In the genomic region with DNA sequence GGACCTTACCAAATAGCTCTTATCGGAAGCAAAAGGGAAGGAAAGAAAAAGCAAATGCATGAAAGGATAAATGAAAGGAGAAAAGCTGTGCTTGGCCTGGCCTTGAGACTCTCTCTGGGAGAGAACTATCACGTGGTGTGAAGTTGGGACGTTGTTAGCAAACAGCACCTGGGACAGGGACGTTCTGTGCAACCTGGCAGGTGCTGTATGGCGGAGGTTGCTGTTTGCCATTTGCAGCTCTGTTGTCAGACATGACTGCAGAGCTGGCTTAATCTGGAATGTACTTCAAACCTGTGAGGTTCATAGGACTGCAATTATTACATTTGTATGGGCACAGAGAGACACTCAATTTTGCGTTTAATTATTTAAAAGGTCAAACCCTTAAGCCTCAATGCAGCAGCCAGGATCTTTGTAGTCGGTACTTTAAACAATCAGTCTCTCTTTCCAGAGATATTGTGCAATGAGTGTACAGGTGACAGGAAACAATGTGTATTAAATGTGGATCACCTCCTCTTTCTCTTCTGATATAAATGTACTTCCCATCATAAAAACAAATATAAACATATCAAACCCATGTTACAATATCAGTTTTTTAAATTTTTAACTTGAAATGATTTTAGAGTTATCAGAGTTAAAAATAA, we compare ENCODE assay signal across 14 cellular contexts.
A peak's percentile ranks its signal among the peaks of the same experiment; 100 is the strongest.
DNase-seq lines count a peak whose midpoint lies in the region; ATAC-seq and TF ChIP-seq lines count a peak whose summit lies in the region.
"Had no signal": no experiment of that assay in that cellular context is flagged by ENCODE, and none has a peak within 500 bp of the region (broad histone marks: within the 10 kb centered on the region; RNA-seq: fewer than 3 reads in every experiment).

No MANE protein-coding gene starts in this region.

- H3K27ac ChIP-seq in OCI-LY3 (ENCODE audit: low read length), result no peak overlapping the region
- H3K27ac ChIP-seq in lower lobe of right lung, result no peak overlapping the region
- no peak overlapping the region for H3K27ac ChIP-seq in vagina
- H3K27ac ChIP-seq: GM23248, uterus had no signal

- no peaks in the 10 kb centered on the region for H3K79me2 ChIP-seq in OCI-LY3 (ENCODE audit: low read length)

- TF ChIP-seq POLR2A in vagina (IDR thresholded peaks at IDR 0.05), result no peak

- no peaks in the 10 kb centered on the region for H3K9me3 ChIP-seq in OCI-LY3 (ENCODE audit: insufficient read depth, low read length)
- no peaks in the 10 kb centered on the region for H3K9me3 ChIP-seq in lower lobe of right lung
- H3K9me3 ChIP-seq in vagina, result no peaks in the 10 kb centered on the region
- H3K9me3 ChIP-seq: uterus had no signal

- no peaks in the 10 kb centered on the region for H3K27me3 ChIP-seq in OCI-LY3 (ENCODE audit: low read depth, low read length)
- no peaks in the 10 kb centered on the region for H3K27me3 ChIP-seq in lower lobe of right lung (ENCODE audit: low read depth)
- no peaks in the 10 kb centered on the region for H3K27me3 ChIP-seq in vagina
- H3K27me3 ChIP-seq: uterus had no signal

- H3K4me3 ChIP-seq in OCI-LY3 (ENCODE audit: low read length) (no peak overlapping the region), lower lobe of right lung (no peak overlapping the region), vagina (no peak overlapping the region)
- H3K4me3 ChIP-seq: GM12878, GM23248, uterus had no signal

- intact Hi-C loops in lower lobe of right lung (cut with DNase I), result no loop called here
- intact Hi-C loops in vagina (cut with DNase I), result no loop called here

- ATAC-seq in lower lobe of right lung (peak; percentile 58 to 67), HG03378 (IDR thresholded peaks at IDR 0.05; ENCODE audit: unreplicated experiment) (no peak), GM21529 (IDR thresholded peaks at IDR 0.05; ENCODE audit: unreplicated experiment) (no peak), GM18870 (IDR thresholded peaks at IDR 0.05; ENCODE audit: unreplicated experiment) (no peak)
- ATAC-seq: GM12878 had no signal

- DNase-seq in DMS153 treated with DMSO at 0.1 percent for 48 hours (lab: John Stamatoyannopoulos, UW; ENCODE audit: unreplicated experiment) (peak; percentile 89), NCI-H146 (lab: John Stamatoyannopoulos, UW) (peak; percentile 75), lower lobe of right lung (no peak), vagina (ENCODE audit: extremely low spot score in 2 of 2) (no peak)
- DNase-seq: anterior cingulate cortex, DND-41, GM23248, RPMI8226, uterus had no signal

- peak overlapping the region; percentile 68; the same call in 1 of the 2 replicates for H2AFZ ChIP-seq in OCI-LY3 (ENCODE audit: low read depth, low read length)
- H2AFZ ChIP-seq: GM23248 had no signal

- H3K36me3 ChIP-seq in OCI-LY3 (replicated peaks; ENCODE audit: low read depth, low read length), result no peaks in the 10 kb centered on the region
- no peaks in the 10 kb centered on the region for H3K36me3 ChIP-seq in lower lobe of right lung
- no peaks in the 10 kb centered on the region for H3K36me3 ChIP-seq in vagina
- H3K36me3 ChIP-seq: uterus had no signal

- H4K20me1 ChIP-seq in OCI-LY3 (ENCODE audit: insufficient read depth, low read length), result no peaks in the 10 kb centered on the region

- no peak overlapping the region for H3K9ac ChIP-seq in OCI-LY3 (ENCODE audit: low read length)
- H3K9ac ChIP-seq: GM23248 had no signal

- TF ChIP-seq CTCF in OCI-LY3 (IDR thresholded peaks at IDR 0.05; ENCODE audit: low read depth, low read length), result no peak
- no peak for TF ChIP-seq CTCF in lower lobe of right lung (IDR thresholded peaks at IDR 0.05)
- TF ChIP-seq CTCF in vagina (IDR thresholded peaks at IDR 0.05), result no peak

- no peak overlapping the region for H3K4me2 ChIP-seq in OCI-LY3 (ENCODE audit: low read length)

- H3K4me1 ChIP-seq in OCI-LY3 (ENCODE audit: low read length) (no peaks in the 10 kb centered on the region), lower lobe of right lung (no peaks in the 10 kb centered on the region), vagina (no peaks in the 10 kb centered on the region)
- H3K4me1 ChIP-seq: uterus had no signal

Comparison
In these comparisons a context has a peak if more than half of its experiments do, and no peak if none do; other contexts are left out.
1. DNase-seq: peak in DMS153 treated with DMSO at 0.1 percent for 48 hours (single experiment) and NCI-H146 (single experiment); none in lower lobe of right lung (single experiment) and vagina (0 of 2).
2. ATAC-seq: peak in lower lobe of right lung (2 of 2); none in HG03378 (single experiment), GM21529 (single experiment) and GM18870 (single experiment).